Comparison of ENCODE assay signal across 17 cellular contexts in genomic region chr1:41363632-41364320, GRCh38. TPM values are rescaled to one million over a fixed set of nuclear protein-coding genes. Genes with fewer than 3 reads are reported as not detected.
DNase-seq lines count a peak whose midpoint lies in the region; ATAC-seq, FAIRE-seq and TF ChIP-seq lines count a peak whose summit lies in the region.
"Had no signal": no experiment of that assay in that cellular context is flagged by ENCODE, and none has a peak within 500 bp of the region (broad histone marks: within the 10 kb centered on the region; RNA-seq: fewer than 3 reads in every experiment).

No MANE protein-coding gene starts in this region.

- no peak for TF ChIP-seq EP300 in HepG2 (IDR thresholded peaks at IDR 0.05; ENCODE audit: low read depth in 2 of 2, low read length in 2 of 2)
- TF ChIP-seq EP300 in HepG2 (CRISPR knock-in tag; IDR thresholded peaks at IDR 0.05; ENCODE audit: borderline replicate concordance) = no peak

- H3K4me3 ChIP-seq in Loucy (ENCODE audit: low read length, poor library complexity, severe bottlenecking) = peak overlapping the region; percentile 77
- H3K4me3 ChIP-seq in HepG2 (replicated peaks in 1 of 3; ENCODE audit: insufficient read depth in 1 of 3, low read depth in 2 of 3, low read length in 3 of 3) = no peak overlapping the region
- no peak overlapping the region for H3K4me3 ChIP-seq in spleen
- no peak overlapping the region for H3K4me3 ChIP-seq in left lung
- H3K4me3 ChIP-seq: left ventricle myocardium inferior had no signal

- BruUV-seq in HepG2 (replicated peaks; lab: Mats Ljungman, UMichigan) = no TSS peak

- H3K9me3 Mint-ChIP-seq in T-helper 1 cell treated with Interleukin-12 subunit alpha and Interleukin-12 subunit beta and Interleukin-4 antibody, amounts not matched to agents 30 μg/mL and 1 μg/mL, for 36 hours = no peaks in the 10 kb centered on the region
- H3K9me3 Mint-ChIP-seq in activated naive CD8-positive, alpha-beta T cell treated with anti-CD3 and anti-CD28 coated beads, Interleukin-2, amount 50 U/mL, for 24 hours = no peaks in the 10 kb centered on the region
- H3K9me3 Mint-ChIP-seq: endodermal cell had no signal

- H3K4me2 ChIP-seq in Loucy (ENCODE audit: low read depth, low read length, poor library complexity, severe bottlenecking) (peak overlapping the region; percentile 90), HepG2 (ENCODE audit: low read depth, low read length) (no peak overlapping the region)

- intact Hi-C loops in HepG2 (cut with micrococcal nuclease; ENCODE audit: unreplicated experiment) = loop anchor here (5.0 kb wide), 1 partner anchor 54 kb away; no protein-coding TSS in a partner anchor
- intact Hi-C loops in spleen (cut with DNase I; ENCODE audit: low total_unique reads) = no loop called here
- intact Hi-C loops in left lung (cut with DNase I) = no loop called here

- H3K4me1 Mint-ChIP-seq in T-helper 1 cell treated with Interleukin-12 subunit alpha and Interleukin-12 subunit beta and Interleukin-4 antibody, amounts not matched to agents 30 μg/mL and 1 μg/mL, for 36 hours (ENCODE audit: low read depth) = no peaks in the 10 kb centered on the region
- peaks cover 16% of the 10 kb centered on the region for H3K4me1 Mint-ChIP-seq in activated naive CD8-positive, alpha-beta T cell treated with anti-CD3 and anti-CD28 coated beads, Interleukin-2, amount 50 U/mL, for 24 hours

- H3K36me3 ChIP-seq in Loucy (ENCODE audit: insufficient read depth, low read length) (no peaks in the 10 kb centered on the region), HepG2 (replicated peaks in 1 of 2; ENCODE audit: control insufficient read depth in 1 of 2, insufficient read depth in 2 of 2, low read length in 2 of 2) (no peaks in the 10 kb centered on the region), spleen (no peaks in the 10 kb centered on the region), left lung (no peaks in the 10 kb centered on the region)
- H3K36me3 ChIP-seq: left ventricle myocardium inferior had no signal

- no peak for FAIRE-seq in HepG2 (lab: Jason Lieb, UNC)

- no peak for ATAC-seq in HepG2
- no peak for ATAC-seq in activated naive CD8-positive, alpha-beta T cell treated with anti-CD3 and anti-CD28 coated beads, Interleukin-2, amount 50 U/mL, for 24 hours
- ATAC-seq in left lung = no peak

- H3K27me3 ChIP-seq in Loucy (ENCODE audit: insufficient read depth, low read length, poor library complexity, severe bottlenecking) = no peaks in the 10 kb centered on the region
- H3K27me3 ChIP-seq in HepG2 (ENCODE audit: control insufficient read depth in 1 of 2, insufficient read depth in 2 of 2, low read length in 2 of 2) = peaks cover 11 to 31% of the 10 kb centered on the region in 2 experiments
- peaks cover 0 to 82% (median 45%) of the 10 kb centered on the region in 7 donors for H3K27me3 ChIP-seq in spleen (replicated peaks in 1 of 7)
- H3K27me3 ChIP-seq in left lung = peaks cover 13 to 76% of the 10 kb centered on the region in 2 donors

- TF ChIP-seq POLR2A in HepG2 (IDR thresholded peaks at IDR 0.05; ENCODE audit: insufficient read depth in 1 of 2, low read depth in 2 of 2, low read length in 2 of 2) (no peak), spleen (IDR thresholded peaks at IDR 0.05) (no peak)

- H3K9ac ChIP-seq in Loucy (ENCODE audit: low read depth, low read length, poor library complexity, severe bottlenecking) (peak overlapping the region; percentile 31), HepG2 (ENCODE audit: insufficient read depth, low read depth, low read length) (no peak overlapping the region)

- H3K9me3 ChIP-seq in Loucy (ENCODE audit: insufficient read depth, low read depth, low read length) (no peaks in the 10 kb centered on the region), HepG2 (ENCODE audit: low read length) (no peaks in the 10 kb centered on the region), spleen (no peaks in the 10 kb centered on the region), left lung (no peaks in the 10 kb centered on the region)
- H3K9me3 ChIP-seq: left ventricle myocardium inferior had no signal

- H3K4me3 Mint-ChIP-seq in T-helper 1 cell treated with Interleukin-12 subunit alpha and Interleukin-12 subunit beta and Interleukin-4 antibody, amounts not matched to agents 30 μg/mL and 1 μg/mL, for 36 hours = peak overlapping the region; percentile 0
- no peak overlapping the region for H3K4me3 Mint-ChIP-seq in activated naive CD8-positive, alpha-beta T cell treated with anti-CD3 and anti-CD28 coated beads, Interleukin-2, amount 50 U/mL, for 24 hours
- H3K4me3 Mint-ChIP-seq: endodermal cell had no signal

- no peaks in the 10 kb centered on the region for H3K36me3 Mint-ChIP-seq in T-helper 1 cell treated with Interleukin-12 subunit alpha and Interleukin-12 subunit beta and Interleukin-4 antibody, amounts not matched to agents 30 μg/mL and 1 μg/mL, for 36 hours (ENCODE audit: low read depth)
- no peaks in the 10 kb centered on the region for H3K36me3 Mint-ChIP-seq in activated naive CD8-positive, alpha-beta T cell treated with anti-CD3 and anti-CD28 coated beads, Interleukin-2, amount 50 U/mL, for 24 hours (ENCODE audit: low read depth)

- CTCF ChIA-PET in HepG2 (lab: Yijun Ruan, JAX; ENCODE audit: low intra/inter-chr PET ratio, low total read pairs) = no interaction called here

- no peak for TF ChIP-seq RAD21 in HepG2 (CRISPR knock-in tag; IDR thresholded peaks at IDR 0.05)

- H2AFZ ChIP-seq in Loucy (ENCODE audit: low read length) (no peak overlapping the region), HepG2 (ENCODE audit: low read length) (no peak overlapping the region)

- H4K20me1 ChIP-seq in Loucy (ENCODE audit: insufficient read depth, low read length, poor library complexity, severe bottlenecking) (peaks cover 10% of the 10 kb centered on the region), HepG2 (ENCODE audit: insufficient read depth, low read length) (peaks cover 3% of the 10 kb centered on the region; the same call in 1 of the 2 replicates)

- H3K27me3 Mint-ChIP-seq in T-helper 1 cell treated with Interleukin-12 subunit alpha and Interleukin-12 subunit beta and Interleukin-4 antibody, amounts not matched to agents 30 μg/mL and 1 μg/mL, for 36 hours (ENCODE audit: low read depth) = peaks cover 60% of the 10 kb centered on the region
- H3K27me3 Mint-ChIP-seq in activated naive CD8-positive, alpha-beta T cell treated with anti-CD3 and anti-CD28 coated beads, Interleukin-2, amount 50 U/mL, for 24 hours = peaks cover 43% of the 10 kb centered on the region

- peaks cover 65% of the 10 kb centered on the region for H3K4me1 ChIP-seq in Loucy (ENCODE audit: insufficient read depth, low read length, poor library complexity, severe bottlenecking)
- peaks cover 18% of the 10 kb centered on the region for H3K4me1 ChIP-seq in HepG2 (ENCODE audit: insufficient read depth, low read length)
- peaks cover 21 to 58% (median 40%) of the 10 kb centered on the region in 6 donors for H3K4me1 ChIP-seq in spleen
- peaks cover 18 to 25% of the 10 kb centered on the region in 2 donors for H3K4me1 ChIP-seq in left lung

- no peak overlapping the region for H3K27ac ChIP-seq in HepG2 (ENCODE audit: extremely low read length, insufficient read depth, low read length)
- H3K27ac ChIP-seq in spleen = no peak overlapping the region
- no peak overlapping the region for H3K27ac ChIP-seq in left lung
- H3K27ac ChIP-seq: left ventricle myocardium inferior had no signal

- WGBS in HepG2 (ENCODE audit: low lambda C conversion rate) = 7% methylated on average over 2 of the region's 3 CpGs
- WGBS in spleen, 5 donors = 70 to 94% (median 89%) methylated on average over 2 to 3 of the region's 3 CpGs

- TF ChIP-seq CTCF in Loucy (conservative IDR thresholded peaks at IDR 0.05; ENCODE audit: low read length) = no peak
- no peak for TF ChIP-seq CTCF in HepG2 (CRISPR knock-in tag; IDR thresholded peaks at IDR 0.05)
- no peak for TF ChIP-seq CTCF in spleen (IDR thresholded peaks at IDR 0.05 in 8 of 11, conservative IDR thresholded peaks at IDR 0.05 in 3 of 11)
- no peak for TF ChIP-seq CTCF in left lung (IDR thresholded peaks at IDR 0.05)

- POLR2A ChIA-PET in HepG2 (lab: Yijun Ruan, JAX) = no interaction called here

- no peaks in the 10 kb centered on the region for H3K9me2 ChIP-seq in Loucy (replicated peaks; ENCODE audit: low read depth, low read length)

- in situ Hi-C loops in HepG2 (cut with HindIII; ENCODE audit: extremely low pct_ligation_motif_present, low pct_unique_long_range_greater_than_20kb) = no loop called here

- peaks cover 6% of the 10 kb centered on the region for H3F3A ChIP-seq in Loucy (ENCODE audit: low read depth)

- no peak overlapping the region for H3K27ac Mint-ChIP-seq in T-helper 1 cell treated with Interleukin-12 subunit alpha and Interleukin-12 subunit beta and Interleukin-4 antibody, amounts not matched to agents 30 μg/mL and 1 μg/mL, for 36 hours
- H3K27ac Mint-ChIP-seq in activated naive CD8-positive, alpha-beta T cell treated with anti-CD3 and anti-CD28 coated beads, Interleukin-2, amount 50 U/mL, for 24 hours = no peak overlapping the region
- H3K27ac Mint-ChIP-seq: endodermal cell had no signal

- DNase-seq in T-helper 1 cell = no peak
- DNase-seq in HepG2 (ENCODE audit: low spot score) = no peak
- peak; percentile 51 for DNase-seq in spleen
- no peak for DNase-seq in activated naive CD8-positive, alpha-beta T cell treated with anti-CD3 and anti-CD28 coated beads, Interleukin-2, amount 50 U/mL, for 24 hours
- DNase-seq in activated gamma-delta T cell (lab: John Stamatoyannopoulos, UW) = no peak
- DNase-seq in left lung = no peak
- DNase-seq: activated CD4-positive, alpha-beta T cell treated with anti-CD3 and anti-CD28 coated beads, Interleukin-2, amount 50 U/mL, for 1 hour; COR-L47; endodermal cell; GF-D8; Kasumi-1; left ventricle myocardium inferior; NCI-H146; NCI-H2227 treated with DMSO at 0.1 percent for 48 hours; stimulated activated CD4-positive, alpha-beta T cell treated with anti-CD3 and anti-CD28 coated beads, Interleukin-4, amount 100 ng/mL, for 1 hour had no signal

- H3K79me2 ChIP-seq in Loucy (ENCODE audit: insufficient read depth, low read length) (peaks cover 23% of the 10 kb centered on the region; the same call in 1 of the 2 replicates), HepG2 (ENCODE audit: insufficient read depth, low read length) (no peaks in the 10 kb centered on the region)

RNA-seq across cellular contexts. Expression of gene FOXO6, which starts 2.5 kb away (rescaled TPM):
- 0.13 TPM in 1 of 2 replicates, not detected in the other for total RNA-seq in HepG2 (2016; rRNA removed; fragmentation: Illumina TruSeq; extraction: Trizol)
- total RNA-seq in HepG2 (2016; cell fraction: cytosol; rRNA removed; fragmentation: Illumina TruSeq; extraction: Trizol; ENCODE audit: low read depth) = not detected in 2 replicates
- total RNA-seq in HepG2 (2016; cell fraction: insoluble cytoplasmic fraction; rRNA removed; fragmentation: Illumina TruSeq; extraction: Trizol) = 0.06 TPM in 1 of 2 replicates, not detected in the other
- 0.07 TPM in 1 of 2 replicates, not detected in the other for total RNA-seq in HepG2 (2016; cell fraction: membrane; rRNA removed; fragmentation: Illumina TruSeq; extraction: Trizol)
- total RNA-seq in HepG2 (2016; cell fraction: nucleus; rRNA removed; fragmentation: Illumina TruSeq; extraction: Trizol) = 0.25 TPM in 1 of 2 replicates, not detected in the other
- not detected in 2 replicates for polyA plus RNA-seq in HepG2 (2011; rRNA removed)
- polyA plus RNA-seq in HepG2 (2011; cell fraction: cytosol; rRNA removed) = not detected in 2 replicates
- not detected in 2 replicates for polyA plus RNA-seq in HepG2 (2011; cell fraction: nucleus; rRNA removed)
- 0.07 TPM in 1 of 2 replicates, not detected in the other for polyA plus RNA-seq in HepG2 (2012)
- polyA plus RNA-seq in HepG2 (2016; cell fraction: cytosol; fragmentation: Illumina TruSeq; extraction: Trizol; ENCODE audit: low read depth) = not detected in 2 replicates
- 0.11 and 0.15 TPM in 2 replicates for polyA plus RNA-seq in HepG2 (2016; cell fraction: insoluble cytoplasmic fraction; fragmentation: Illumina TruSeq; extraction: Trizol; ENCODE audit: low read depth)
- polyA plus RNA-seq in HepG2 (2016; cell fraction: membrane; fragmentation: Illumina TruSeq; extraction: Trizol; ENCODE audit: low read depth) = 0.06 TPM in 1 of 2 replicates, not detected in the other
- polyA plus RNA-seq in HepG2 (2016; cell fraction: nucleus; fragmentation: Illumina TruSeq; extraction: Trizol; ENCODE audit: insufficient read depth, low read depth) = not detected in 2 replicates
- polyA minus RNA-seq in HepG2 (2011; rRNA and poly(A)+ RNA removed; ENCODE audit: low replicate concordance) = 0.54 TPM in 1 of 2 replicates, not detected in the other
- not detected in 2 replicates for polyA minus RNA-seq in HepG2 (2011; cell fraction: cytosol; rRNA and poly(A)+ RNA removed)
- polyA minus RNA-seq in HepG2 (2011; cell fraction: nucleus; rRNA and poly(A)+ RNA removed) = not detected in 2 replicates
- total RNA-seq in spleen = 1 to 10 TPM in 2 of 7 donors, under 1 TPM in 4, not detected in 1; 0.26 to 1.6 (median 0.41) TPM
- under 1 TPM; 0.14 to 0.20 (median 0.19) TPM for polyA plus RNA-seq in spleen
- 1 to 10 TPM in 1 of 2 donors, under 1 TPM in 1; 0.63 to 1.0 TPM for total RNA-seq in left lung
